In genomic region chr12:94872671-94873367, GRCh38 we compare ENCODE assay signal across 8 cellular contexts.
DNase-seq lines count a peak whose midpoint lies in the region; ATAC-seq and TF ChIP-seq lines count a peak whose summit lies in the region.

No MANE protein-coding gene starts in this region.

- ATAC-seq in HG02678 (IDR thresholded peaks at IDR 0.05; ENCODE audit: unreplicated experiment) (peak; percentile 29), RWPE2 (ENCODE audit: low read depth) (peak; percentile 22; the same call in 2 of the 3 replicates)

- intact Hi-C loops in testis (cut with DNase I; ENCODE audit: low total_unique reads): no loop called here

- H3K4me1 ChIP-seq in RWPE2 (ENCODE audit: insufficient read depth, poor library complexity, severe bottlenecking) (no peaks in the 10 kb centered on the region), iPS-20b (ENCODE audit: insufficient read depth, low read length) (peaks cover 3% of the 10 kb centered on the region; the same call in 1 of the 2 replicates), testis (peaks cover 8% of the 10 kb centered on the region)

- TF ChIP-seq CTCF in RWPE2 (IDR thresholded peaks at IDR 0.05; ENCODE audit: poor library complexity, severe bottlenecking): no peak
- TF ChIP-seq CTCF in testis (IDR thresholded peaks at IDR 0.05): no peak

- H3K27me3 ChIP-seq in RWPE2 (ENCODE audit: insufficient read depth, poor library complexity, severe bottlenecking) (peaks cover 53% of the 10 kb centered on the region), iPS-20b (ENCODE audit: insufficient read depth, low read length) (peaks cover 62% of the 10 kb centered on the region), testis (no peaks in the 10 kb centered on the region)

- H3K9me3 ChIP-seq in RWPE2 (ENCODE audit: severe bottlenecking) (no peaks in the 10 kb centered on the region), iPS-20b (ENCODE audit: insufficient read depth, low read depth, low read length) (no peaks in the 10 kb centered on the region; the same call in 1 of the 2 replicates), testis (no peaks in the 10 kb centered on the region)

- DNase-seq in NCI-H748 (lab: John Stamatoyannopoulos, UW; ENCODE audit: unreplicated experiment): peak; percentile 46
- DNase-seq in NCI-H748 treated with DMSO at 0.1 percent for 48 hours (lab: John Stamatoyannopoulos, UW): no peak
- DNase-seq in RWPE2 (ENCODE audit: low spot score): no peak
- DNase-seq in testis: no peak
- no peak for DNase-seq in ureter (ENCODE audit: low spot score)
- no peak for DNase-seq in NCI-H226

- H3K4me3 ChIP-seq in RWPE2 (ENCODE audit: severe bottlenecking): peak overlapping the region; percentile 24
- H3K4me3 ChIP-seq in iPS-20b (ENCODE audit: low read length): peak overlapping the region; percentile 63
- peak overlapping the region; percentile 51 to 65 for H3K4me3 ChIP-seq in testis

- no peak for TF ChIP-seq POLR2A in testis (IDR thresholded peaks at IDR 0.05)

- H3K27ac ChIP-seq in RWPE2 (ENCODE audit: poor library complexity, severe bottlenecking): no peak overlapping the region
- H3K27ac ChIP-seq in iPS-20b (ENCODE audit: low read length): no peak overlapping the region
- peak overlapping the region in 1 of 2 donors; percentile 41 for H3K27ac ChIP-seq in testis

- H3K36me3 ChIP-seq in RWPE2 (ENCODE audit: low read depth): no peaks in the 10 kb centered on the region
- no peaks in the 10 kb centered on the region for H3K36me3 ChIP-seq in iPS-20b (ENCODE audit: insufficient read depth, low read depth, low read length)
- H3K36me3 ChIP-seq in testis (ENCODE audit: low read depth, missing control alignments): no peaks in the 10 kb centered on the region

- H3K9ac ChIP-seq in iPS-20b (ENCODE audit: low read depth, low read length): no peak overlapping the region

- 7 to 14% methylated on average over 9 to 36 of the region's 36 CpGs for WGBS in testis, 2 donors
